ENCODE assay signal across 8 cellular contexts in the genomic region with DNA sequence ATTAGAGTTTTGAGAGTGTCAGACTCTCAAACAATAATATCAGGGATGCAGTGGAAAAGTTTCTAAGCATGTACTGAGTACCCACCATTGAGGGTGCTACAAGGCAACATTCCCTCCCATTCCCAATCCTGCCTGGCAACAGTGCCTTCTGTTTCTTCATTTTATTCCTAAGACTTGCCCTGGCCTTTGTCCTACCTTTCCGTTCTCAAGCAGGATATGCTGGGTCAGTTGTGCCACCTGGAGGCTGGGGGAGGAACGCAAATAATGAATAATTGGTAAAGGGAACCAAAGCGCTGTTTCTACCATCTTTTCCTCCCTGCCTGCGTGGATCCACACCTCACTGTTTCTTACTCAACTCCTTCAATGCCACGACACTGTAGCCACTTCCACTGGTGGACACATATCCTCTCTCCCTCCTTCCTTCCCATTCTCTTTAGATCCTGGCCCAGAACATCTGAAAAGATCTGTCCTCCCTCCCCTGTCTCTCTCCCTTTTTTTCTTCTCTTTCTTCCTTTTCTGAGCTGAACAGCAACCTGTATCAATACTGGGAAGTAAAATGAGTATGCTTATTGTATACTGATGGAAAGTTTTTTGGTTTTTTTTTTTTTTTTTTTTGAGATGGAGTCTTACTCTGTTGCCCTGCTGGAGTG.
DNase-seq lines count a peak whose midpoint lies in the region; ATAC-seq lines count a peak whose summit lies in the region.

No MANE protein-coding gene starts in this region.

- ATAC-seq in left ventricle myocardium superior = peak; percentile 64
- no peak for ATAC-seq in GM18520 (IDR thresholded peaks at IDR 0.05; ENCODE audit: unreplicated experiment)

- DNase-seq in NCI-H2196 (lab: John Stamatoyannopoulos, UW; ENCODE audit: unreplicated experiment) (peak; percentile 46), NCI-H2196 treated with DMSO at 0.1 percent for 48 hours (lab: John Stamatoyannopoulos, UW; ENCODE audit: unreplicated experiment) (no peak), HT1080 (ENCODE audit: low read depth) (peak; percentile 61), RPMI8226 (peak; percentile 42), left ventricle myocardium superior (peak; percentile 39)
- peak; percentile 54 for DNase-seq in activated naive CD4-positive, alpha-beta T cell treated with anti-CD3 and anti-CD28 coated beads, Interleukin-2, amount 50 U/mL, for 16 hours
- DNase-seq in stimulated activated CD4-positive, alpha-beta T cell treated with anti-CD3 and anti-CD28 coated beads, Interleukin-2, amount 100 ng/mL, for 4 hours (ENCODE audit: low read depth) = peak; percentile 22

- intact Hi-C loops in left ventricle myocardium superior (cut with micrococcal nuclease) = loop anchor here (10.0 kb wide), 1 partner anchor 154 kb away; no protein-coding TSS in a partner anchor
